ENCODE assay signal across 34 cellular contexts in the genomic region with DNA sequence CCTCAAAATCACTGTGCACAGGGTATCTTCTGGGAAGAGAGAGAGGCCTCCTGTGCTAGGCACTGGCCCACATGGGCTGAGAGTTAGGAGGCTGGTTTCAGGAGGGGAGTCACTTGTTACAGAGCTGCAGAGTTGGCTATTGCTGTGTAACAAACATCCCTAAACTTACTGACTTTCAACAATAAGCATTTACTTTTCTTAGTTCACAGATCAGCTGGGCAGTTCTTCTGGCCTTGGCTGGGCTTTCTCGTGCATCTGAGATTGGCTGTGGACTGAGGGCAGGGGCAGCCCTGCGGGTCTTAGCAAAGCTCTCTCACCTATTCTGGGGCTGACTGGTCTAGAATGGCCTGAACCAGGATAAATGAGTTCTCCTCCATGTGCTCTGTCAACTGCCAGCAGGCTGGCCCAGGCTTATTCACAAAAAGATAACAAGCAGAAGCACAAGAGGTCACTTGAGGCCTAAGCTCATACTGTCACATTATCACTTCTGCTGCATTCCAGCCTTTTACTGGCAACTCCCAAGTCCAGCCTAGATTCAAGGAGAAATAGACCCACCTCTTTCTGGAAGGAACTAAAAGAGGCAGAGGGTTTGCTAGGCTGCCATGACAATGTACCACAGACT.
"Had no signal": no experiment of that assay in that cellular context is flagged by ENCODE, and none has a peak within 500 bp of the region (broad histone marks: within the 10 kb centered on the region; RNA-seq: fewer than 3 reads in every experiment).

No MANE protein-coding gene starts in this region.

- DNase-seq: activated B cell treated with CpG ODN at 0.5 μM for 24 hours; activated CD4-positive, alpha-beta memory T cell treated with anti-CD3 and anti-CD28 coated beads for 36 hours; activated CD4-positive, alpha-beta T cell treated with anti-CD3 and anti-CD28 coated beads for 4 hours; activated CD4-positive, alpha-beta T cell treated with anti-CD3 and anti-CD28 coated beads, Interleukin-2, amount 50 U/mL, for 1 hour; activated CD4-positive, CD25-positive, alpha-beta regulatory T cell treated with anti-CD3 and anti-CD28 coated beads, Interleukin-2, amount 50 U/mL, for 72 hours; activated CD8-positive, alpha-beta memory T cell treated with anti-CD3 and anti-CD28 coated beads, Interleukin-2, amount 50 U/mL, for 4 hours; activated gamma-delta T cell treated with Interleukin-2 at 50 U/mL for 16 hours; activated naive CD4-positive, alpha-beta T cell treated with anti-CD3 and anti-CD28 coated beads for 36 hours; activated T-cell treated with anti-CD3 and anti-CD28 coated beads for 4 hours; activated T-cell treated with anti-CD3 and anti-CD28 coated beads, Interleukin-2, amount 50 U/mL, for 4 hours; anterior cingulate cortex; Kasumi-1; KBM-7; MG63; NCI-H1048; NCI-H1105 treated with DMSO at 0.1 percent for 48 hours; NCI-H1436; NCI-H1694; NCI-H1930; NCI-H2081 treated with DMSO at 0.1 percent for 48 hours; NCI-H226; NCI-H446 treated with DMSO at 0.1 percent for 48 hours; NCI-H524; NCI-H69; Peyer's patch; RPMI8226; SW 1271; T-helper 1 cell; T-helper 2 cell; T-helper 9 cell had no signal

- ATAC-seq: activated naive CD4-positive, alpha-beta T cell treated with anti-CD3 and anti-CD28 coated beads, Interleukin-2, amount 50 U/mL, for 72 hours; activated T-cell treated with anti-CD3 and anti-CD28 coated beads, Interleukin-2, amount 50 U/mL, for 4 hours; PC-3 had no signal

- H3K4me1 ChIP-seq: adrenal gland, Peyer's patch had no signal

- H3K36me3 ChIP-seq: adrenal gland, MG63, Peyer's patch had no signal

- H3K4me3 ChIP-seq: adrenal gland, MG63, Peyer's patch had no signal

- H3K9me3 ChIP-seq: adrenal gland, MG63, Peyer's patch had no signal

- H3K27ac ChIP-seq: adrenal gland, Peyer's patch, VCaP had no signal

- H3K27me3 ChIP-seq: adrenal gland, MG63, Peyer's patch had no signal
